ENCODE assay signal across 9 cellular contexts in genomic region chr1:118185083-118185899, GRCh38. TPM values are rescaled to one million over a fixed set of nuclear protein-coding genes. Genes with fewer than 3 reads are reported as not detected.
DNase-seq lines count a peak whose midpoint lies in the region; ATAC-seq and TF ChIP-seq lines count a peak whose summit lies in the region.
"Had no signal": no experiment of that assay in that cellular context is flagged by ENCODE, and none has a peak within 500 bp of the region (broad histone marks: within the 10 kb centered on the region; RNA-seq: fewer than 3 reads in every experiment).

SPAG17 (minus strand) TSS chr1:118185228; CDS start chr1:118185157, 71 bp downstream.

- peak; percentile 64 for ATAC-seq in GM18505 (IDR thresholded peaks at IDR 0.05; ENCODE audit: unreplicated experiment)
- peak; percentile 90 for ATAC-seq in upper lobe of right lung
- no peak for ATAC-seq in GM21723 (IDR thresholded peaks at IDR 0.05; ENCODE audit: unreplicated experiment)
- ATAC-seq in GM19467 (IDR thresholded peaks at IDR 0.05; ENCODE audit: unreplicated experiment): no peak

- no peak within 1 kb of the TSS for H3K14ac ChIP-seq in mesenchymal stem cell (ENCODE audit: low read length in 2 of 2)

- no peak within 1 kb of the TSS for H4K8ac ChIP-seq in mesenchymal stem cell (ENCODE audit: low read length)

- H3K9me3 ChIP-seq in mesenchymal stem cell (ENCODE audit: control insufficient read depth, low read length) (no peaks in the 10 kb centered on the region), upper lobe of right lung (no peaks in the 10 kb centered on the region)

- intact Hi-C loops in upper lobe of right lung (cut with DNase I): no loop called here

- H3K4me2 ChIP-seq in mesenchymal stem cell (ENCODE audit: low read length, poor library complexity, severe bottlenecking): peak within 1 kb of the TSS; percentile 65

- H3K36me3 Mint-ChIP-seq in endothelial cell (ENCODE audit: low read depth, unreplicated experiment): no peaks in the 10 kb centered on the region

- no peaks in the 10 kb centered on the region for H3K9me3 Mint-ChIP-seq in endothelial cell (ENCODE audit: unreplicated experiment)

- TF ChIP-seq CTCF in endothelial cell (IDR thresholded peaks at IDR 0.05; ENCODE audit: unreplicated experiment) (no peak), upper lobe of right lung (IDR thresholded peaks at IDR 0.05) (no peak)

- peaks cover 4% of the 10 kb centered on the region for H3K4me1 ChIP-seq in mesenchymal stem cell (ENCODE audit: control insufficient read depth, insufficient read depth, low read depth, low read length)
- H3K4me1 ChIP-seq in upper lobe of right lung: peaks cover 4% of the 10 kb centered on the region

- peak within 1 kb of the TSS; percentile 79 for H2AFZ ChIP-seq in mesenchymal stem cell (ENCODE audit: low read depth, low read length)

- TF ChIP-seq POLR2A in GM18505 (IDR thresholded peaks at IDR 0.05; ENCODE audit: borderline replicate concordance, extremely low read depth, insufficient read depth, insufficient read length): no peak

- peak within 1 kb of the TSS; percentile 89 for H3K4me3 Mint-ChIP-seq in endothelial cell (ENCODE audit: unreplicated experiment)

- H3K36me3 ChIP-seq in mesenchymal stem cell (ENCODE audit: control insufficient read depth in 1 of 2, insufficient read depth in 2 of 2, low read depth in 1 of 2, low read length in 2 of 2): no peaks in the 10 kb centered on the region
- H3K36me3 ChIP-seq in upper lobe of right lung: no peaks in the 10 kb centered on the region

- H2BK15ac ChIP-seq in mesenchymal stem cell (ENCODE audit: low read depth, poor library complexity, severe bottlenecking): no peak within 1 kb of the TSS

- DNase-seq in NCI-H69 (lab: John Stamatoyannopoulos, UW) (peak; percentile 95), endothelial cell (ENCODE audit: low spot score) (peak; percentile 89), mesenchymal stem cell (peak; percentile 62), upper lobe of right lung (peak; percentile 77), NCI-H1694 treated with DMSO at 0.1 percent for 48 hours (lab: John Stamatoyannopoulos, UW) (no peak)

- no peak within 1 kb of the TSS for H2BK5ac ChIP-seq in mesenchymal stem cell (ENCODE audit: low read depth, low read length, poor library complexity, severe bottlenecking)

- WGBS in mesenchymal stem cell: 7% methylated on average over 28 of the region's 30 CpGs

- no peak within 1 kb of the TSS for H2BK120ac ChIP-seq in mesenchymal stem cell (ENCODE audit: low read depth, low read length)

- peak within 1 kb of the TSS; percentile 89 for H3K27ac Mint-ChIP-seq in endothelial cell (ENCODE audit: unreplicated experiment)

- no peak within 1 kb of the TSS for H3K18ac ChIP-seq in mesenchymal stem cell (ENCODE audit: low read depth in 1 of 2, low read length in 2 of 2)

- peak within 1 kb of the TSS; percentile 77 for H3K9ac ChIP-seq in mesenchymal stem cell (ENCODE audit: low read length)

- no peak within 1 kb of the TSS for H4K91ac ChIP-seq in mesenchymal stem cell (ENCODE audit: low read length)

- H3K4me3 ChIP-seq in mesenchymal stem cell (ENCODE audit: insufficient read depth in 1 of 2, low read depth in 1 of 2, low read length in 2 of 2) (peak within 1 kb of the TSS; percentile 44 to 71), upper lobe of right lung (peak within 1 kb of the TSS; percentile 34)

- H3K27ac ChIP-seq in mesenchymal stem cell (ENCODE audit: low read length, poor library complexity, severe bottlenecking): no peak within 1 kb of the TSS
- H3K27ac ChIP-seq in upper lobe of right lung: no peak within 1 kb of the TSS

- no peaks in the 10 kb centered on the region for H3K27me3 ChIP-seq in mesenchymal stem cell (ENCODE audit: control insufficient read depth in 1 of 2, insufficient read depth in 1 of 2, low read length in 2 of 2)
- no peaks in the 10 kb centered on the region for H3K27me3 ChIP-seq in upper lobe of right lung

- H3K4me1 Mint-ChIP-seq in endothelial cell (ENCODE audit: unreplicated experiment): peaks cover 11% of the 10 kb centered on the region

- no peaks in the 10 kb centered on the region for H3K79me1 ChIP-seq in mesenchymal stem cell (replicated peaks; ENCODE audit: low read length, poor library complexity, severe bottlenecking)

- no peak within 1 kb of the TSS for H2AK5ac ChIP-seq in mesenchymal stem cell (ENCODE audit: low read length, severe bottlenecking)

- no peak within 1 kb of the TSS for H2BK12ac ChIP-seq in mesenchymal stem cell (ENCODE audit: low read length in 2 of 2)

- no peak within 1 kb of the TSS for H3K23ac ChIP-seq in mesenchymal stem cell (ENCODE audit: low read length in 2 of 2)

- H3K27me3 Mint-ChIP-seq in endothelial cell (ENCODE audit: unreplicated experiment): no peaks in the 10 kb centered on the region

- no peak within 1 kb of the TSS for H3K4ac ChIP-seq in mesenchymal stem cell (ENCODE audit: low read depth in 1 of 2, low read length in 2 of 2)

RNA-seq across cellular contexts. Expression of gene SPAG17, which starts in this region (rescaled TPM):
- total RNA-seq in endothelial cell (ENCODE audit: unreplicated experiment) (9.5 TPM), upper lobe of right lung (0.12 TPM)
- polyA plus RNA-seq in mesenchymal stem cell (2013, experiment 1 of 2): 0.18 TPM
- polyA plus RNA-seq in mesenchymal stem cell (2013, experiment 2 of 2): under 0.01 TPM
- total RNA-seq: T-helper 1 cell treated with Interleukin-12 subunit alpha and Interleukin-12 subunit beta and Interleukin-4 antibody, amounts not matched to agents 30 ng/mL and 1 ng/mL, for 36 hours had no signal

Comparison
In these comparisons a context has a peak if more than half of its experiments do, and no peak if none do; other contexts are left out.
1. Peak in DNase-seq, ATAC-seq and H3K4me3 ChIP-seq in upper lobe of right lung; RNA of the gene not detected or under 1 TPM.